1 cellular context compared by ENCODE assay signal in the genomic region with DNA sequence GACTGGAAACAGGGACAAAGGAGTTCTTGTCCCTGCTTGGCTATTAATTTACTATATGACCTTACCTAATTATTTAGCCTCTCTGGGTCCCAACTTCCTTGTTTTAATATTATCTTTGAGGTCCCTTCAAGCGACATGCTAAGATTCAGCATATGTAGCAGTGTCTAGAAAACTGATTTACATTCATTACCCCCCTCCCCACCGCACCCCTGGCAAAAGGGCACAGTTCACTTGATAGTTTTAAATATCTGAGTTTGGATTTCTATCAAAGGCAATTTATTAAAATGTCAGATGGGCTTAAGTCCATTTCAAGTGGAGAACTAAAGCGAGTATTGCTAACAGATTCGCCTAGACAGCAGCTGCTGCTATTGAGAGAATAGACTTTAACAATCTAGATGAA.
TF ChIP-seq lines count a peak whose summit lies in the region.

No MANE protein-coding gene starts in this region.

TF ChIP-seq in IMR-90, 13 proteins besides CTCF, POLR2A, EP300 and RAD21:
- TF ChIP-seq FOS (IDR thresholded peaks at IDR 0.05; ENCODE audit: low read depth, low read length) (no peak), RCOR1 (IDR thresholded peaks at IDR 0.05; ENCODE audit: insufficient replicate concordance, low read length) (no peak), CHD1 (IDR thresholded peaks at IDR 0.05; ENCODE audit: low read depth, low read length) (no peak), MXI1 (IDR thresholded peaks at IDR 0.05; ENCODE audit: borderline replicate concordance, low read depth, low read length) (no peak), NFE2L2 (IDR thresholded peaks at IDR 0.05; ENCODE audit: low read depth, low read length) (no peak), BHLHE40 (IDR thresholded peaks at IDR 0.05; ENCODE audit: low read depth, low read length) (no peak), MAZ (IDR thresholded peaks at IDR 0.05; ENCODE audit: borderline replicate concordance, low read depth, low read length) (no peak), SMC3 (IDR thresholded peaks at IDR 0.05; ENCODE audit: low read depth, low read length) (no peak), CEBPB (IDR thresholded peaks at IDR 0.05; ENCODE audit: low read depth, low read length) (no peak), RFX5 (IDR thresholded peaks at IDR 0.05; ENCODE audit: low read depth, low read length) (no peak), MAFK (IDR thresholded peaks at IDR 0.05; ENCODE audit: low read depth, low read length) (no peak)
- TF ChIP-seq, protein P1, sequence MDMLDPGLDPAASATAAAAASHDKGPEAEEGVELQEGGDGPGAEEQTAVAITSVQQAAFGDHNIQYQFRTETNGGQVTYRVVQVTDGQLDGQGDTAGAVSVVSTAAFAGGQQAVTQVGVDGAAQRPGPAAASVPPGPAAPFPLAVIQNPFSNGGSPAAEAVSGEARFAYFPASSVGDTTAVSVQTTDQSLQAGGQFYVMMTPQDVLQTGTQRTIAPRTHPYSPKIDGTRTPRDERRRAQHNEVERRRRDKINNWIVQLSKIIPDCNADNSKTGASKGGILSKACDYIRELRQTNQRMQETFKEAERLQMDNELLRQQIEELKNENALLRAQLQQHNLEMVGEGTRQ (IDR thresholded peaks at IDR 0.05; ENCODE audit: low read depth, low read length), result no peak
- TF ChIP-seq, protein P2, sequence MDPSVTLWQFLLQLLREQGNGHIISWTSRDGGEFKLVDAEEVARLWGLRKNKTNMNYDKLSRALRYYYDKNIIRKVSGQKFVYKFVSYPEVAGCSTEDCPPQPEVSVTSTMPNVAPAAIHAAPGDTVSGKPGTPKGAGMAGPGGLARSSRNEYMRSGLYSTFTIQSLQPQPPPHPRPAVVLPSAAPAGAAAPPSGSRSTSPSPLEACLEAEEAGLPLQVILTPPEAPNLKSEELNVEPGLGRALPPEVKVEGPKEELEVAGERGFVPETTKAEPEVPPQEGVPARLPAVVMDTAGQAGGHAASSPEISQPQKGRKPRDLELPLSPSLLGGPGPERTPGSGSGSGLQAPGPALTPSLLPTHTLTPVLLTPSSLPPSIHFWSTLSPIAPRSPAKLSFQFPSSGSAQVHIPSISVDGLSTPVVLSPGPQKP (IDR thresholded peaks at IDR 0.05; ENCODE audit: borderline replicate concordance, low read depth, low read length), result no peak
